Comparison of ENCODE assay signal across 9 cellular contexts in the genomic region with DNA sequence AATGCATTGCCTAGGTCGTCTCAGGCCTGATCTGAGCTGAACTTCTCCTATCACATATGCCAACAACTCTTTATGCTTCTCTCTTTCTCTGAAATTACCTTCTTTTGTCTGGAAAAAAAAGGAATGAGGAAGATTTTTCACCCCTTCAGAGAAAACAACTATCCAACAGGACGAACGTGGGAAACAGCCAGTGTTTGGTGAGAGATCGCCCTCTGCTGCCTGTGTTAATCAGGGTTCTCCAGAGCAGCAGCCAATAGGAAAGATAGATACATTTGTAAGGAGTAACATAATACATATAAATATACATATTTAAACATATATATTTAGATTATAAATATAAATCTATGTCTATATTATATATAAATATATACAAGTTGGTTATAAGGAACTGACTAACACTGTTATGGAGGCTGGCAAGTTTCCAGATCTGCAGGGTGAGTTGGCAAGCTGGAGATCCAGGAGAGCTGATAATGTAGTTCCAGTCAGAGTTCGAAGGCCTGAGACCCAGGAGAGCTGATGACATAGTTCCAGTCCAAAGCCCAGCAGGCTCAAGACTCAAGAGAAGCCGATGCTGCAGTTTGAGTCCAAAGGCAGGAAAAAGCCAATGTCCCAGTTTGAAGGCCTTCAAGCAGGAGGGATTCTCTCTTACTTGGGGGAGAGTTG. TPM values are rescaled to one million over a fixed set of nuclear protein-coding genes. Genes with fewer than 3 reads are reported as not detected.
DNase-seq lines count a peak whose midpoint lies in the region; ATAC-seq and TF ChIP-seq lines count a peak whose summit lies in the region.
"Had no signal": no experiment of that assay in that cellular context is flagged by ENCODE, and none has a peak within 500 bp of the region (broad histone marks: within the 10 kb centered on the region; RNA-seq: fewer than 3 reads in every experiment).

No MANE protein-coding gene starts in this region.

- intact Hi-C loops in upper lobe of right lung (cut with DNase I): no loop called here

- POLR2A ChIA-PET in RWPE1 (lab: Yijun Ruan, JAX; ENCODE audit: low non-redundant PET): no interaction called here

- H3K9me3 ChIP-seq in upper lobe of right lung: no peaks in the 10 kb centered on the region

- H3K27me3 ChIP-seq in upper lobe of right lung: no peaks in the 10 kb centered on the region

- CTCF ChIA-PET in RWPE1 (lab: Yijun Ruan, JAX): interaction anchor here (0.7 to 1.4 kb wide), 2 partner anchors 1081 to 1736 kb away, joined by 3 read pairs; no protein-coding TSS in a partner anchor

- H3K27ac ChIP-seq in RWPE1 (no peak overlapping the region), upper lobe of right lung (no peak overlapping the region)
- H3K27ac ChIP-seq: epithelial cell of prostate had no signal

- no peak overlapping the region for H3K4me3 ChIP-seq in fibroblast of villous mesenchyme (ENCODE audit: low read depth, low read length)
- H3K4me3 ChIP-seq in upper lobe of right lung: no peak overlapping the region

- ATAC-seq in upper lobe of right lung (no peak), GM19452 (IDR thresholded peaks at IDR 0.05; ENCODE audit: unreplicated experiment) (no peak)

- DNase-seq in AG08396 (ENCODE audit: low spot score): peak; percentile 48
- no peak for DNase-seq in GM13976 (ENCODE audit: low spot score)
- peak; percentile 45 for DNase-seq in RWPE1 (ENCODE audit: low spot score)
- DNase-seq in fibroblast of villous mesenchyme (ENCODE audit: low read depth): peak; percentile 49
- DNase-seq in upper lobe of right lung: no peak
- DNase-seq in T-helper 9 cell: no peak
- DNase-seq in activated effector memory CD4-positive, alpha-beta T cell treated with anti-CD3 and anti-CD28 coated beads, Interleukin-2, amount 50 U/mL, for 16 hours: no peak

- in situ Hi-C loops in GM13976 (cut with MboI; ENCODE audit: low sequenced_read_pairs, unreplicated experiment): loop anchor here (10.0 to 25.0 kb wide), 2 partner anchors 172 to 1055 kb away; no protein-coding TSS in a partner anchor

- H3K4me1 ChIP-seq in upper lobe of right lung: no peaks in the 10 kb centered on the region

- TF ChIP-seq CTCF in GM13976 (IDR thresholded peaks at IDR 0.05; ENCODE audit: borderline replicate concordance, control extremely low read depth, extremely low read depth, insufficient read depth, missing control alignments) (peak; percentile 26), RWPE1 (conservative IDR thresholded peaks at IDR 0.05; ENCODE audit: low read depth) (peak; percentile 31), fibroblast of villous mesenchyme (IDR thresholded peaks at IDR 0.05; ENCODE audit: insufficient read depth, low read depth, low read length) (peak; percentile 55), upper lobe of right lung (IDR thresholded peaks at IDR 0.05) (peak; percentile 32)

- H3K36me3 ChIP-seq in upper lobe of right lung: no peaks in the 10 kb centered on the region

RNA-seq across cellular contexts. Expression of a gene that starts 13.3 kb away (rescaled TPM):
- total RNA-seq in fibroblast of villous mesenchyme (39.9 and 46.2 TPM in 2 replicates), upper lobe of right lung (20.9 TPM)

RNA-seq across cellular contexts. Expression of a gene that starts 13.7 kb away (rescaled TPM):
- 23.8 and 28.5 TPM in 2 replicates for total RNA-seq in fibroblast of villous mesenchyme
- 27.0 TPM for total RNA-seq in upper lobe of right lung

RNA-seq across cellular contexts. Expression of a gene that starts 47.7 kb away (rescaled TPM):
- total RNA-seq in fibroblast of villous mesenchyme (not detected in 2 replicates), upper lobe of right lung (not detected)

RNA-seq across cellular contexts. Expression of a gene that starts 58.2 kb away (rescaled TPM):
- not detected in 2 replicates for total RNA-seq in fibroblast of villous mesenchyme
- not detected for total RNA-seq in upper lobe of right lung

Comparison
In these comparisons a context has a peak if more than half of its experiments do, and no peak if none do; other contexts are left out.
1. DNase-seq: peak in AG08396 (single experiment), RWPE1 (single experiment) and fibroblast of villous mesenchyme (single experiment); none in GM13976 (single experiment), upper lobe of right lung (single experiment), T-helper 9 cell (single experiment) and activated effector memory CD4-positive, alpha-beta T cell treated with anti-CD3 and anti-CD28 coated beads, Interleukin-2, amount 50 U/mL, for 16 hours (single experiment).
2. Peak in every context shown above with its lines, with median percentiles within 50 percentile points of each other: CTCF ChIP-seq.